Comparison of ENCODE assay signal across 3 cellular contexts in the genomic region with DNA sequence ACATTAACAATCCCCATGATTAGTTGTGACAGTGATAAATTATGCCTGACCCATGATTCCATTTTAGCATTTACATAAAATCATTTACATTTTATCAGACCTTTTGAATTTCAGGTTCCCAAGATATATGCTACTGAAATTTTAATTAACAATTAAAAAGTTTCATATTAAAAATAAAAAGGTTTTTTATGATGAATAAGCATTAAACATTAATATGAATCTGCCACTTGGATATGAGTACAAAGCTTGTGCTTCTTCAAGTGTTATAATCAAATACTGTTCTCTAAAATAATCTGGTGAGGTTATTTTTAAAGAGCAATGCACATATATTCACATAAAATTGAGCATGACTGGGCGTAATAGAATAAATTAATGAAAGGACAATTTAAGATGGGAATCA.
TF ChIP-seq lines count a peak whose summit lies in the region.

No MANE protein-coding gene starts in this region.

TF ChIP-seq in HepG2, 621 proteins besides CTCF, POLR2A, EP300 and RAD21:
- TF ChIP-seq MAFK (conservative IDR thresholded peaks at IDR 0.05 in 1 of 2, IDR thresholded peaks at IDR 0.05 in 1 of 2; ENCODE audit: low read length in 2 of 2) = peak; percentile 48 to 74
- TF ChIP-seq MAFF (IDR thresholded peaks at IDR 0.05; ENCODE audit: low read depth, low read length) = peak; percentile 30; the same call in 1 of the 2 replicates
- TF ChIP-seq EZH2 (conservative IDR thresholded peaks at IDR 0.05; ENCODE audit: low read depth, low read length) = no peak
TF ChIP-seq in HepG2: peak in this region for 2.

TF ChIP-seq in A549, 52 proteins besides CTCF, POLR2A, EP300 and RAD21:
- TF ChIP-seq EHMT2 (IDR thresholded peaks at IDR 0.05; ENCODE audit: low read depth) (no peak), MAFK (IDR thresholded peaks at IDR 0.05; ENCODE audit: partially characterized antibody) (peak; percentile 25)

TF ChIP-seq in K562, 482 proteins besides CTCF, POLR2A, EP300 and RAD21:
- TF ChIP-seq C11orf30 (IDR thresholded peaks at IDR 0.05; ENCODE audit: low read depth) (peak; percentile 35; the same call in 1 of the 2 replicates), CREM (IDR thresholded peaks at IDR 0.05; ENCODE audit: low read depth) (no peak), ZNF316 (IDR thresholded peaks at IDR 0.05) (peak; percentile 51)
- TF ChIP-seq, protein P1, sequence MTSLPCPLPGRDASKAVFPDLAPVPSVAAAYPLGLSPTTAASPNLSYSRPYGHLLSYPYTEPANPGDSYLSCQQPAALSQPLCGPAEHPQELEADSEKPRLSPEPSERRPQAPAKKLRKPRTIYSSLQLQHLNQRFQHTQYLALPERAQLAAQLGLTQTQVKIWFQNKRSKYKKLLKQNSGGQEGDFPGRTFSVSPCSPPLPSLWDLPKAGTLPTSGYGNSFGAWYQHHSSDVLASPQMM (CRISPR knock-in tag; IDR thresholded peaks at IDR 0.05) = no peak
TF ChIP-seq in K562: peak in this region for 2.
